9 cellular contexts compared by ENCODE assay signal in genomic region chr2:147989809-147990403, GRCh38. TPM values are rescaled to one million over a fixed set of nuclear protein-coding genes. Genes with fewer than 3 reads are reported as not detected.
A peak's percentile ranks its signal among the peaks of the same experiment; 100 is the strongest.
DNase-seq lines count a peak whose midpoint lies in the region; ATAC-seq and TF ChIP-seq lines count a peak whose summit lies in the region.
"Had no signal": no experiment of that assay in that cellular context is flagged by ENCODE, and none has a peak within 500 bp of the region (broad histone marks: within the 10 kb centered on the region; RNA-seq: fewer than 3 reads in every experiment).

No MANE protein-coding gene starts in this region.

- no peak overlapping the region for H3K4ac ChIP-seq in mesenchymal stem cell (ENCODE audit: low read depth in 1 of 2, low read length in 2 of 2)

- 80% methylated on average over 3 of the region's 4 CpGs for WGBS in mesenchymal stem cell

- H3K23ac ChIP-seq in mesenchymal stem cell (ENCODE audit: low read length in 2 of 2), result no peak overlapping the region

- H3K4me3 ChIP-seq in OCI-LY1 (ENCODE audit: low read depth, low read length, poor library complexity, severe bottlenecking), result no peak overlapping the region
- H3K4me3 ChIP-seq in colonic mucosa, result no peak overlapping the region
- H3K4me3 ChIP-seq in mesenchymal stem cell (ENCODE audit: insufficient read depth in 1 of 2, low read depth in 1 of 2, low read length in 2 of 2), result no peak overlapping the region
- H3K4me3 ChIP-seq: BLaER1 treated with 17β-estradiol and CSF1 and Interleukin-3, amounts not matched to agents 10 nM and 100 nM had no signal

- DNase-seq in NCI-H1436 (lab: John Stamatoyannopoulos, UW) (peak; percentile 17), NCI-H1436 treated with DMSO at 0.1 percent for 48 hours (lab: John Stamatoyannopoulos, UW) (no peak), GM19238 (ENCODE audit: insufficient read length, low spot score) (peak; percentile 17), colonic mucosa (no peak), mesenchymal stem cell (peak; percentile 68)

- no peak overlapping the region for H2BK12ac ChIP-seq in mesenchymal stem cell (ENCODE audit: low read length in 2 of 2)

- H3K9me2 ChIP-seq in OCI-LY1 (ENCODE audit: low read depth, low read length), result no peaks in the 10 kb centered on the region

- H3K27ac ChIP-seq in OCI-LY1 (ENCODE audit: low read depth, low read length, poor library complexity, severe bottlenecking) (no peak overlapping the region), colonic mucosa (no peak overlapping the region), mesenchymal stem cell (ENCODE audit: low read length, poor library complexity, severe bottlenecking) (no peak overlapping the region)
- H3K27ac ChIP-seq: BLaER1 treated with 17β-estradiol and CSF1 and Interleukin-3, amounts not matched to agents 10 nM and 100 nM had no signal

- no peak overlapping the region for H3K18ac ChIP-seq in mesenchymal stem cell (ENCODE audit: low read depth in 1 of 2, low read length in 2 of 2)

- intact Hi-C loops in colonic mucosa (cut with DNase I), result no loop called here

- no peaks in the 10 kb centered on the region for H3F3A ChIP-seq in OCI-LY1 (ENCODE audit: insufficient read depth, low read length)

- H3K4me2 ChIP-seq in OCI-LY1 (ENCODE audit: low read length), result peak overlapping the region; percentile 28; the same call in 1 of the 2 replicates
- no peak overlapping the region for H3K4me2 ChIP-seq in mesenchymal stem cell (ENCODE audit: low read length, poor library complexity, severe bottlenecking)
- H3K4me2 ChIP-seq: BLaER1 treated with 17β-estradiol and CSF1 and Interleukin-3, amounts not matched to agents 10 nM and 100 nM had no signal

- no peak overlapping the region for H3K14ac ChIP-seq in mesenchymal stem cell (ENCODE audit: low read length in 2 of 2)

- H2BK5ac ChIP-seq in mesenchymal stem cell (ENCODE audit: low read depth, low read length, poor library complexity, severe bottlenecking), result no peak overlapping the region

- TF ChIP-seq CTCF in OCI-LY1 (IDR thresholded peaks at IDR 0.05; ENCODE audit: low read length) (peak; percentile 94), colonic mucosa (IDR thresholded peaks at IDR 0.05) (peak; percentile 27)

- H2BK120ac ChIP-seq in mesenchymal stem cell (ENCODE audit: low read depth, low read length), result no peak overlapping the region

- no peak overlapping the region for H2BK15ac ChIP-seq in mesenchymal stem cell (ENCODE audit: low read depth, poor library complexity, severe bottlenecking)

- H3K79me1 ChIP-seq in mesenchymal stem cell (replicated peaks; ENCODE audit: low read length, poor library complexity, severe bottlenecking), result peaks cover 9% of the 10 kb centered on the region

- no peaks in the 10 kb centered on the region for H3K27me3 ChIP-seq in OCI-LY1 (ENCODE audit: insufficient read depth, low read length)
- H3K27me3 ChIP-seq in colonic mucosa, result no peaks in the 10 kb centered on the region
- H3K27me3 ChIP-seq in mesenchymal stem cell (ENCODE audit: control insufficient read depth in 1 of 2, insufficient read depth in 1 of 2, low read length in 2 of 2), result no peaks in the 10 kb centered on the region
- H3K27me3 ChIP-seq: BLaER1 treated with 17β-estradiol and CSF1 and Interleukin-3, amounts not matched to agents 10 nM and 100 nM had no signal

- H3K9ac ChIP-seq in OCI-LY1 (ENCODE audit: low read length) (peak overlapping the region; percentile 20; the same call in 1 of the 2 replicates), colonic mucosa (ENCODE audit: low read depth in 2 of 2, low read length in 2 of 2) (no peak overlapping the region), mesenchymal stem cell (ENCODE audit: low read length) (peak overlapping the region; percentile 72)

- ATAC-seq in HG03378 (IDR thresholded peaks at IDR 0.05; ENCODE audit: unreplicated experiment) (peak; percentile 87), HG02763 (IDR thresholded peaks at IDR 0.05; ENCODE audit: unreplicated experiment) (no peak)

- H4K91ac ChIP-seq in mesenchymal stem cell (ENCODE audit: low read length), result no peak overlapping the region

- H4K8ac ChIP-seq in mesenchymal stem cell (ENCODE audit: low read length), result no peak overlapping the region

- H2AK5ac ChIP-seq in mesenchymal stem cell (ENCODE audit: low read length, severe bottlenecking), result no peak overlapping the region

- H3K36me3 ChIP-seq in OCI-LY1 (ENCODE audit: insufficient read depth, low read length) (peaks cover under 1% of the 10 kb centered on the region; the same call in 1 of the 2 replicates), colonic mucosa (no peaks in the 10 kb centered on the region), mesenchymal stem cell (ENCODE audit: control insufficient read depth in 1 of 2, insufficient read depth in 2 of 2, low read depth in 1 of 2, low read length in 2 of 2) (no peaks in the 10 kb centered on the region)

- H3K4me1 ChIP-seq in OCI-LY1 (ENCODE audit: insufficient read depth, low read length, severe bottlenecking) (peaks cover 17% of the 10 kb centered on the region), colonic mucosa (no peaks in the 10 kb centered on the region), mesenchymal stem cell (ENCODE audit: control insufficient read depth, insufficient read depth, low read depth, low read length) (no peaks in the 10 kb centered on the region)

- no peaks in the 10 kb centered on the region for H4K20me1 ChIP-seq in OCI-LY1 (ENCODE audit: insufficient read depth, low read length)

- peaks cover 37% of the 10 kb centered on the region for H3K79me2 ChIP-seq in OCI-LY1 (ENCODE audit: insufficient read depth, low read length)

- H2AFZ ChIP-seq in OCI-LY1 (ENCODE audit: low read length) (no peak overlapping the region), mesenchymal stem cell (ENCODE audit: low read depth, low read length) (no peak overlapping the region)

- H3K9me3 ChIP-seq in OCI-LY1 (ENCODE audit: low read length) (no peaks in the 10 kb centered on the region), colonic mucosa (no peaks in the 10 kb centered on the region), mesenchymal stem cell (ENCODE audit: control insufficient read depth, low read length) (no peaks in the 10 kb centered on the region)

RNA-seq across cellular contexts. Expression of gene ORC4, which starts 30.6 kb away (rescaled TPM):
- total RNA-seq in colonic mucosa, result 10 to 100 TPM; 42.0 to 42.3 TPM
- 30.3 TPM for polyA plus RNA-seq in mesenchymal stem cell (2013, experiment 1 of 2)
- 31.1 TPM for polyA plus RNA-seq in mesenchymal stem cell (2013, experiment 2 of 2)

RNA-seq across cellular contexts. Expression of gene MBD5, which starts 31.0 kb away (rescaled TPM):
- 10 to 100 TPM; 26.7 to 29.6 TPM for total RNA-seq in colonic mucosa
- polyA plus RNA-seq in mesenchymal stem cell (2013, experiment 1 of 2), result 17.4 TPM
- polyA plus RNA-seq in mesenchymal stem cell (2013, experiment 2 of 2), result 20.2 TPM

Comparison
In these comparisons a context has a peak if more than half of its experiments do, and no peak if none do; other contexts are left out.
1. DNase-seq: peak in NCI-H1436 (single experiment), GM19238 (single experiment) and mesenchymal stem cell (single experiment); none in NCI-H1436 treated with DMSO at 0.1 percent for 48 hours (single experiment) and colonic mucosa (single experiment).
2. H3K9ac ChIP-seq: peak in OCI-LY1 (single experiment) and mesenchymal stem cell (single experiment); none in colonic mucosa (0 of 2).